Comparison of ENCODE assay signal across 13 cellular contexts in the genomic region with DNA sequence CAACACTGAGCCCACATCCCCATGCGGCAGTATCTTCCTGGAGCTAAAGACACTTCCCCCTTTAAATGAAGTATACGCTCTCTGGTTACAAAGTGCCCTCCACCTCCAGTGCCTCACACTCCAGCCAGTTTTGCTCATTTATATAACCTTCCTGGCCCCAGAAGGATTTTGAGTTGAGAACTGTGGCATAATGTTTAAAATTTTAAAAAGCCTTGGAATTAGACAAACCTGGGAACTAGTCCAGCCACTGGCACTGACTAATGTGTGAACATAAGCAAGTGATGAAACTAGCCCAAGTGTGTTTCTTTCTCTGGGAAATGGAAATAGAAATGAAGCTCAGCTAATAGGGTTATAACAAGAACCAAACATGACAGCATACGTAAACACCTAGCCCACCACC.
"Had no signal": no experiment of that assay in that cellular context is flagged by ENCODE, and none has a peak within 500 bp of the region (broad histone marks: within the 10 kb centered on the region; RNA-seq: fewer than 3 reads in every experiment).

No MANE protein-coding gene starts in this region.

- H3K36me3 ChIP-seq: thyroid gland had no signal

- ATAC-seq: esophagus mucosa had no signal

- H3K4me1 ChIP-seq: thyroid gland had no signal

- H3K4me3 ChIP-seq: thyroid gland had no signal

- H3K27me3 Mint-ChIP-seq: activated CD4-positive, alpha-beta T cell treated with anti-CD3 and anti-CD28 coated beads, Interleukin-2, amount 10 ng/mL, durations not matched to agents 7 days and 5 days; activated naive CD8-positive, alpha-beta T cell treated with anti-CD3 and anti-CD28 coated beads, Interleukin-2, amount 10 ng/mL, durations not matched to agents 7 days and 5 days had no signal

- H3K9me3 ChIP-seq: thyroid gland had no signal

- H3K4me1 Mint-ChIP-seq: activated CD4-positive, alpha-beta T cell treated with anti-CD3 and anti-CD28 coated beads, Interleukin-2, amount 10 ng/mL, durations not matched to agents 7 days and 5 days; activated naive CD8-positive, alpha-beta T cell treated with anti-CD3 and anti-CD28 coated beads, Interleukin-2, amount 10 ng/mL, durations not matched to agents 7 days and 5 days; neural crest cell had no signal

- H3K4me3 Mint-ChIP-seq: activated CD4-positive, alpha-beta T cell treated with anti-CD3 and anti-CD28 coated beads, Interleukin-2, amount 10 ng/mL, durations not matched to agents 7 days and 5 days; activated naive CD8-positive, alpha-beta T cell treated with anti-CD3 and anti-CD28 coated beads, Interleukin-2, amount 10 ng/mL, durations not matched to agents 7 days and 5 days; activated T-helper 1 cell treated with anti-CD3 and anti-CD28 coated beads, Interleukin-12 subunit alpha, Interleukin-12 subunit beta, Interleukin-2, Interleukin-4 antibody, amounts not matched to agents 30 ng/mL and 10 ng/mL and 1 ng/mL, durations not matched to agents 14 hours and 24 hours and 36 hours; neural crest cell had no signal

- H3K27me3 ChIP-seq: thyroid gland had no signal

- H3K27ac ChIP-seq: thyroid gland had no signal

- H3K9me3 Mint-ChIP-seq: activated CD4-positive, alpha-beta T cell treated with anti-CD3 and anti-CD28 coated beads, Interleukin-2, amount 10 ng/mL, durations not matched to agents 7 days and 5 days; activated naive CD8-positive, alpha-beta T cell treated with anti-CD3 and anti-CD28 coated beads, Interleukin-2, amount 10 ng/mL, durations not matched to agents 7 days and 5 days; activated T-helper 1 cell treated with anti-CD3 and anti-CD28 coated beads, Interleukin-12 subunit alpha, Interleukin-12 subunit beta, Interleukin-2, Interleukin-4 antibody, amounts not matched to agents 30 ng/mL and 10 ng/mL and 1 ng/mL, durations not matched to agents 14 hours and 24 hours and 36 hours; neural crest cell had no signal

- DNase-seq: activated CD4-positive, alpha-beta T cell treated with anti-CD3 and anti-CD28 coated beads, Interleukin-2, amount 10 ng/mL, durations not matched to agents 7 days and 5 days; activated CD4-positive, CD25-positive, alpha-beta regulatory T cell; activated CD8-positive, alpha-beta memory T cell treated with anti-CD3 and anti-CD28 coated beads for 24 hours; activated naive CD8-positive, alpha-beta T cell treated with anti-CD3 and anti-CD28 coated beads, Interleukin-2, amount 10 ng/mL, durations not matched to agents 7 days and 5 days; aorta; glutamatergic neuron; stimulated activated CD4-positive, alpha-beta T cell treated with anti-CD3 and anti-CD28 coated beads, Interleukin-12 subunit alpha, Interleukin-12 subunit beta, amount 100 ng/mL, for 4 hours; stimulated activated CD4-positive, alpha-beta T cell treated with anti-CD3 and anti-CD28 coated beads, Interleukin-2, amount 100 ng/mL, for 24 hours; SW 1271; thyroid gland had no signal

- H3K27ac Mint-ChIP-seq: activated CD4-positive, alpha-beta T cell treated with anti-CD3 and anti-CD28 coated beads, Interleukin-2, amount 10 ng/mL, durations not matched to agents 7 days and 5 days; activated naive CD8-positive, alpha-beta T cell treated with anti-CD3 and anti-CD28 coated beads, Interleukin-2, amount 10 ng/mL, durations not matched to agents 7 days and 5 days; activated T-helper 1 cell treated with anti-CD3 and anti-CD28 coated beads, Interleukin-12 subunit alpha, Interleukin-12 subunit beta, Interleukin-2, Interleukin-4 antibody, amounts not matched to agents 30 ng/mL and 10 ng/mL and 1 ng/mL, durations not matched to agents 14 hours and 24 hours and 36 hours had no signal

- H3K36me3 Mint-ChIP-seq: activated naive CD8-positive, alpha-beta T cell treated with anti-CD3 and anti-CD28 coated beads, Interleukin-2, amount 10 ng/mL, durations not matched to agents 7 days and 5 days had no signal
